ENCODE assay signal across 8 cellular contexts in the genomic region with DNA sequence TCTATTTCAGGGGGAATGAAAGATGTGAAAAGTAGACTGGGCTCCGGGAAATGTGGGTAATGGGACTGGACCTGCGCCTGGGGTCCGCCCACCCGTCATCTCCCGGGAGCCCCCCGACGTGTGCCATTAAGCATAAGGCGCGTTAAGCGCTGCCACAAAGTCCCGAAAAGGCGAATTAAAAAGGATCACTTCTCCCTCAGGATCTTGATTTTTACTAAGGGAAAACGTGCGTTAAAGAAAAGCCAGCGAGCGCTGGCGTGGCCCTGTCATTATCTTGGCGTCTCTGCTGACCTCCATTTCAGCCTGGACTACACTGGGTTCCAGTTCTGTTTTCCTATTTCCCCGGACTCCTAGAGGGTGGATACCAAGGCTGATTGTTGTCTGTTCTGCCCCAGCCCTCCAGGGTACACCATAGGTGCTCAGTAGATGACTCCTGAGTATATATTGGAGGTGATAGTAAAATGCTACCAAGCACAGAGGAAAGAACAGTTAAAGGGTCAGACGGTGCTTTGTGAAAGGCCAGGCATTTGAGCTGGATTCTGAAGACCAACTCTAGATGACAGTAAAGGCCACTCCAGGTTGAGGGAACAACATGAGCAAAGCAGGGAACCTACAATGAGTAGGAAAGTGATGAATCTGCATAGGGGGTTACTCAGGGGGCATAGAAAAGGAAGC.
DNase-seq lines count a peak whose midpoint lies in the region; ATAC-seq lines count a peak whose summit lies in the region.

No MANE protein-coding gene starts in this region.

- H3K36me3 ChIP-seq in BLaER1 (no peaks in the 10 kb centered on the region), H7 (replicated peaks; ENCODE audit: control insufficient read depth, insufficient read depth, low read length) (no peaks in the 10 kb centered on the region), esophagus (ENCODE audit: control insufficient read depth in 2 of 2, insufficient read depth in 2 of 2, low read length in 1 of 2) (no peaks in the 10 kb centered on the region), mucosa of rectum (ENCODE audit: control insufficient read depth in 2 of 2, insufficient read depth in 2 of 2, low read length in 2 of 2) (no peaks in the 10 kb centered on the region)

- DNase-seq in H7 (peak; percentile 67), T1000 (lab: John Stamatoyannopoulos, UW) (peak; percentile 3), NCI-H510A treated with DMSO at 0.1 percent for 48 hours (lab: John Stamatoyannopoulos, UW) (no peak), NCI-H2029 treated with DMSO at 0.1 percent for 48 hours (lab: John Stamatoyannopoulos, UW) (no peak)

- H3K4me3 ChIP-seq in BLaER1 (peak overlapping the region; percentile 75), H7 (ENCODE audit: insufficient read depth, low read depth, low read length) (peak overlapping the region; percentile 56), esophagus (ENCODE audit: low read depth in 1 of 2, low read length in 2 of 2) (peak overlapping the region; percentile 65 to 74), mucosa of rectum (ENCODE audit: low read length in 2 of 2) (peak overlapping the region; percentile 82 to 84)

- H4K20me1 ChIP-seq in BLaER1, result no peaks in the 10 kb centered on the region

- H3K27ac ChIP-seq in BLaER1, result peak overlapping the region; percentile 97
- peak overlapping the region; percentile 95 to 99 for H3K27ac ChIP-seq in esophagus (ENCODE audit: low read depth in 2 of 2, low read length in 1 of 2)
- peak overlapping the region; percentile 85 to 86 for H3K27ac ChIP-seq in mucosa of rectum (ENCODE audit: low read depth in 2 of 2, low read length in 2 of 2)

- peaks cover 19% of the 10 kb centered on the region for H3K4me1 ChIP-seq in BLaER1
- H3K4me1 ChIP-seq in esophagus (ENCODE audit: control insufficient read depth in 2 of 2, insufficient read depth in 2 of 2, low read length in 1 of 2), result no peaks in the 10 kb centered on the region
- peaks cover 0 to 14% of the 10 kb centered on the region in 2 donors for H3K4me1 ChIP-seq in mucosa of rectum (ENCODE audit: control insufficient read depth in 2 of 2, insufficient read depth in 2 of 2, low read length in 2 of 2)

- WGBS in esophagus, 2 donors, result 7 to 10% methylated on average over 20 of the region's 20 CpGs

- H3K27me3 ChIP-seq in BLaER1 (no peaks in the 10 kb centered on the region), H7 (ENCODE audit: control insufficient read depth, insufficient read depth, low read length) (no peaks in the 10 kb centered on the region), esophagus (ENCODE audit: control insufficient read depth in 1 of 2, insufficient read depth in 2 of 2, low read length in 2 of 2) (no peaks in the 10 kb centered on the region), mucosa of rectum (ENCODE audit: control insufficient read depth in 2 of 2, insufficient read depth in 2 of 2, low read length in 2 of 2) (no peaks in the 10 kb centered on the region)

- ATAC-seq in HG03159 (IDR thresholded peaks at IDR 0.05; ENCODE audit: unreplicated experiment), result no peak

- H3K9me3 ChIP-seq in BLaER1 (no peaks in the 10 kb centered on the region), esophagus (ENCODE audit: control insufficient read depth in 2 of 2, insufficient read depth in 1 of 2, low read depth in 1 of 2, low read length in 1 of 2) (no peaks in the 10 kb centered on the region), mucosa of rectum (ENCODE audit: control insufficient read depth in 2 of 2, low read length in 2 of 2) (no peaks in the 10 kb centered on the region)

- peak overlapping the region; percentile 91 for H3K9ac ChIP-seq in BLaER1
- H3K9ac ChIP-seq in mucosa of rectum (ENCODE audit: low read depth in 1 of 2, low read length in 2 of 2), result peak overlapping the region; percentile 71 to 72

- peak overlapping the region; percentile 76 for H3K4me2 ChIP-seq in BLaER1

Comparison
In these comparisons a context has a peak if more than half of its experiments do, and no peak if none do; other contexts are left out.
1. DNase-seq: peak in H7 (single experiment) and T1000 (single experiment); none in NCI-H510A treated with DMSO at 0.1 percent for 48 hours (single experiment) and NCI-H2029 treated with DMSO at 0.1 percent for 48 hours (single experiment).
2. Peak in every context shown above with its lines, with median percentiles within 50 percentile points of each other: H3K27ac ChIP-seq and H3K4me3 ChIP-seq.